Comparison of ENCODE assay signal across 21 cellular contexts in the genomic region with DNA sequence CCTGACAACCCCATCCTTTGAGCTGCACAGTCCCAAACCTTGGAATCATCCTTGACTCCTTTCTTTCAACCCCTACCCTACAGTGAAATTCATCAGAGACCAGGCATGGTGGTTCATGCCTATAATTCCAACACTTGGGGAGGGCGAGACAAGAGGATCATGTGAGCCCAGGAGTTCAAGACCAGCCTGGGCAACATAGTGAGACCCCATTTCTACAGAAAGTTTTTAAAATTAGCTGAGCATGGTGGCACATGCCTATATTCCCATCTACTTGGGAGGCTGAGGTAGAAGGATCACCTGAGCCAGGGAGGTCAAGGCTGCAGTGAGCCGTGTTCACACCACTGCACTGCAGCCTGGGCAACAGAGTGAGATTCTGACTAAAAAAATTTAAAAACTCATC. TPM values are rescaled to one million over a fixed set of nuclear protein-coding genes. Genes with fewer than 3 reads are reported as not detected.
A peak's percentile ranks its signal among the peaks of the same experiment; 100 is the strongest.
DNase-seq lines count a peak whose midpoint lies in the region; ATAC-seq, FAIRE-seq and TF ChIP-seq lines count a peak whose summit lies in the region.
"Had no signal": no experiment of that assay in that cellular context is flagged by ENCODE, and none has a peak within 500 bp of the region (broad histone marks: within the 10 kb centered on the region; RNA-seq: fewer than 3 reads in every experiment).

No MANE protein-coding gene starts in this region.

- H3K4me1 ChIP-seq in HepG2 (ENCODE audit: insufficient read depth, low read length) (peaks cover 26% of the 10 kb centered on the region), right lobe of liver (peaks cover 0 to 20% (median 10%) of the 10 kb centered on the region in 4 donors), K562 (replicated peaks in 1 of 2; ENCODE audit: control insufficient read depth in 2 of 2, insufficient read depth in 2 of 2, low read length in 2 of 2) (peaks cover 8 to 16% of the 10 kb centered on the region in 2 experiments)

- H3K9me3 ChIP-seq in HepG2 (ENCODE audit: low read length) (no peaks in the 10 kb centered on the region), right lobe of liver (no peaks in the 10 kb centered on the region), K562 (replicated peaks; ENCODE audit: control insufficient read depth, insufficient read depth, low read depth, low read length) (no peaks in the 10 kb centered on the region)
- H3K9me3 ChIP-seq: A549; BLaER1 treated with 17β-estradiol and CSF1 and Interleukin-3, amounts not matched to agents 10 nM and 100 nM; Caco-2 had no signal

- TF ChIP-seq RAD21 in HepG2 (CRISPR knock-in tag; IDR thresholded peaks at IDR 0.05) (no peak), K562 (CRISPR knock-in tag; conservative IDR thresholded peaks at IDR 0.05 in 1 of 2, IDR thresholded peaks at IDR 0.05 in 1 of 2) (no peak)

- no peak overlapping the region for H2AFZ ChIP-seq in HepG2 (ENCODE audit: low read length)
- H2AFZ ChIP-seq in K562 (ENCODE audit: low read depth, low read length) = no peak overlapping the region

- intact Hi-C loops in HepG2 (cut with micrococcal nuclease; ENCODE audit: unreplicated experiment) (no loop called here), right lobe of liver (cut with DNase I) (no loop called here), K562 (cut with micrococcal nuclease) (no loop called here)

- H3K4me3 ChIP-seq in HepG2 (replicated peaks in 1 of 3; ENCODE audit: insufficient read depth in 1 of 3, low read depth in 2 of 3, low read length in 3 of 3) (no peak overlapping the region), right lobe of liver (no peak overlapping the region), K562 (no peak overlapping the region)
- H3K4me3 ChIP-seq: A549; BLaER1 treated with 17β-estradiol and CSF1 and Interleukin-3, amounts not matched to agents 10 nM and 100 nM had no signal

- no peaks in the 10 kb centered on the region; the same call in none of the 2 replicates for H4K20me1 ChIP-seq in HepG2 (ENCODE audit: insufficient read depth, low read length)
- H4K20me1 ChIP-seq in K562 (replicated peaks; ENCODE audit: control insufficient read depth, insufficient read depth, low read length) = no peaks in the 10 kb centered on the region

- TF ChIP-seq POLR2A in HepG2 (IDR thresholded peaks at IDR 0.05; ENCODE audit: insufficient read depth in 1 of 2, low read depth in 2 of 2, low read length in 2 of 2) (no peak), right lobe of liver (IDR thresholded peaks at IDR 0.05) (no peak), K562 (conservative IDR thresholded peaks at IDR 0.05) (no peak)

- H3K9me1 ChIP-seq in K562 (ENCODE audit: control insufficient read depth, insufficient read depth, low read length) = no peaks in the 10 kb centered on the region

- H3K36me3 ChIP-seq in HepG2 (replicated peaks in 1 of 2; ENCODE audit: control insufficient read depth in 1 of 2, insufficient read depth in 2 of 2, low read length in 2 of 2) (peaks cover 0 to 6% of the 10 kb centered on the region in 2 experiments; a peak in 2 of 5 replicates), right lobe of liver (no peaks in the 10 kb centered on the region), K562 (ENCODE audit: control insufficient read depth, insufficient read depth, low read length) (peaks cover 17% of the 10 kb centered on the region)

- in situ Hi-C loops in HepG2 (cut with HindIII; ENCODE audit: extremely low pct_ligation_motif_present, low pct_unique_long_range_greater_than_20kb) (no loop called here), K562 (cut with MboI) (no loop called here)

- H3K9ac ChIP-seq in HepG2 (ENCODE audit: insufficient read depth, low read depth, low read length) (no peak overlapping the region), K562 (ENCODE audit: insufficient read depth in 1 of 2, low read depth in 2 of 2, low read length in 2 of 2) (no peak overlapping the region)
- H3K9ac ChIP-seq: BLaER1 treated with 17β-estradiol and CSF1 and Interleukin-3, amounts not matched to agents 10 nM and 100 nM had no signal

- H3K4me2 ChIP-seq in HepG2 (ENCODE audit: low read depth, low read length) (no peak overlapping the region), K562 (ENCODE audit: insufficient read depth, low read length) (no peak overlapping the region)
- H3K4me2 ChIP-seq: A549; BLaER1 treated with 17β-estradiol and CSF1 and Interleukin-3, amounts not matched to agents 10 nM and 100 nM had no signal

- 100% methylated on average over 2 of the region's 2 CpGs for WGBS in HepG2 (ENCODE audit: low lambda C conversion rate)
- 55% methylated on average over 1 of the region's 2 CpGs for WGBS in right lobe of liver (ENCODE audit: insufficient coverage, low coverage, low lambda C conversion rate, missing lambda C conversion rate)
- 92% methylated on average over 2 of the region's 2 CpGs for WGBS in K562 (ENCODE audit: insufficient coverage, low coverage, missing lambda C conversion rate)

- no peak for FAIRE-seq in HepG2 (lab: Jason Lieb, UNC)
- no peak for FAIRE-seq in K562 (lab: Jason Lieb, UNC)
- FAIRE-seq: A549, D721Med, G401.6, GM12891, GM19239 had no signal

- CTCF ChIA-PET in HepG2 (lab: Yijun Ruan, JAX; ENCODE audit: low intra/inter-chr PET ratio, low total read pairs) = no interaction called here
- CTCF ChIA-PET in K562 (lab: Yijun Ruan, JAX; ENCODE audit: low intra/inter-chr PET ratio) = no interaction called here

- no peak for ATAC-seq in HepG2
- ATAC-seq in right lobe of liver = no peak
- ATAC-seq in K562 = no peak
- ATAC-seq in GM21381 (IDR thresholded peaks at IDR 0.05; ENCODE audit: unreplicated experiment) = no peak
- ATAC-seq: A549; CD8-positive, alpha-beta T cell had no signal

- no peaks in the 10 kb centered on the region for H3K27me3 ChIP-seq in HepG2 (ENCODE audit: control insufficient read depth in 1 of 2, insufficient read depth in 2 of 2, low read length in 2 of 2)
- H3K27me3 ChIP-seq in right lobe of liver = no peaks in the 10 kb centered on the region
- H3K27me3 ChIP-seq in K562 (ENCODE audit: control insufficient read depth in 2 of 2, insufficient read depth in 2 of 2, low read length in 2 of 2) = no peaks in the 10 kb centered on the region
- H3K27me3 ChIP-seq: BLaER1 treated with 17β-estradiol and CSF1 and Interleukin-3, amounts not matched to agents 10 nM and 100 nM had no signal

- POLR2A ChIA-PET in HepG2 (lab: Yijun Ruan, JAX) = no interaction called here
- POLR2A ChIA-PET in K562 (lab: Yijun Ruan, JAX) = interaction anchor here (1.6 to 2.2 kb wide), 2 partner anchors 9 to 33 kb away, joined by 6 to 11 read pairs; no protein-coding TSS in a partner anchor

- H3K27ac ChIP-seq in HepG2 (ENCODE audit: extremely low read length, insufficient read depth, low read length) (no peak overlapping the region), right lobe of liver (peak overlapping the region in 1 of 3 donors; percentile 56), K562 (ENCODE audit: extremely low read depth, low read depth, low read length) (no peak overlapping the region)
- H3K27ac ChIP-seq: 22Rv1; A549; BLaER1 treated with 17β-estradiol and CSF1 and Interleukin-3, amounts not matched to agents 10 nM and 100 nM; C4-2B had no signal

- H3K79me2 ChIP-seq in HepG2 (ENCODE audit: insufficient read depth, low read length) (peaks cover 82% of the 10 kb centered on the region), K562 (ENCODE audit: control insufficient read depth, insufficient read depth, low read length) (peaks cover 72% of the 10 kb centered on the region)

- BruUV-seq in HepG2 (replicated peaks; lab: Mats Ljungman, UMichigan) (no TSS peak), K562 (replicated peaks; lab: Mats Ljungman, UMichigan) (no TSS peak)

- TF ChIP-seq CTCF in HepG2 (CRISPR knock-in tag; IDR thresholded peaks at IDR 0.05) (no peak), right lobe of liver (IDR thresholded peaks at IDR 0.05) (no peak), K562 (IDR thresholded peaks at IDR 0.05 in 2 of 3, conservative IDR thresholded peaks at IDR 0.05 in 1 of 3; ENCODE audit: insufficient read depth in 2 of 3, low read depth in 1 of 3, low read length in 3 of 3) (no peak)

- DNase-seq in HepG2 (ENCODE audit: low spot score) (no peak), right lobe of liver (no peak), K562 (ENCODE audit: extremely low read depth in 1 of 4, low spot score in 3 of 4) (no peak), mesenteric fat pad (ENCODE audit: low spot score) (peak; percentile 3), NCI-H2227 (lab: John Stamatoyannopoulos, UW; ENCODE audit: unreplicated experiment) (no peak)
- DNase-seq: AML-193; Caco-2; Calu3; CD4-positive, alpha-beta T cell; CD8-positive, alpha-beta T cell; DMS79 treated with DMSO at 0.1 percent for 48 hours; GF-D8 had no signal

- no peak for TF ChIP-seq EP300 in HepG2 (IDR thresholded peaks at IDR 0.05; ENCODE audit: low read depth in 2 of 2, low read length in 2 of 2)
- no peak for TF ChIP-seq EP300 in HepG2 (CRISPR knock-in tag; IDR thresholded peaks at IDR 0.05; ENCODE audit: borderline replicate concordance)
- no peak for TF ChIP-seq EP300 in K562 (IDR thresholded peaks at IDR 0.05; ENCODE audit: low read length)

RNA-seq across cellular contexts. Expression of a gene that starts 34.5 kb away (rescaled TPM):
- total RNA-seq in HepG2 (2016; rRNA removed; fragmentation: Illumina TruSeq; extraction: Trizol) = 18.6 and 21.9 TPM in 2 replicates
- 254 and 312 TPM in 2 replicates for total RNA-seq in HepG2 (2016; cell fraction: cytosol; rRNA removed; fragmentation: Illumina TruSeq; extraction: Trizol; ENCODE audit: low read depth)
- 13.9 and 17.5 TPM in 2 replicates for total RNA-seq in HepG2 (2016; cell fraction: insoluble cytoplasmic fraction; rRNA removed; fragmentation: Illumina TruSeq; extraction: Trizol)
- 58.9 and 60.2 TPM in 2 replicates for total RNA-seq in HepG2 (2016; cell fraction: membrane; rRNA removed; fragmentation: Illumina TruSeq; extraction: Trizol)
- total RNA-seq in HepG2 (2016; cell fraction: nucleus; rRNA removed; fragmentation: Illumina TruSeq; extraction: Trizol) = 39.1 and 43.0 TPM in 2 replicates
- 15.9 and 18.3 TPM in 2 replicates for polyA plus RNA-seq in HepG2 (2011; rRNA removed)
- polyA plus RNA-seq in HepG2 (2011; cell fraction: cytosol; rRNA removed) = 7.2 and 7.4 TPM in 2 replicates
- polyA plus RNA-seq in HepG2 (2011; cell fraction: nucleus; rRNA removed) = 66.9 and 79.6 TPM in 2 replicates
- polyA plus RNA-seq in HepG2 (2012) = 42.4 and 45.9 TPM in 2 replicates
- polyA plus RNA-seq in HepG2 (2016; cell fraction: cytosol; fragmentation: Illumina TruSeq; extraction: Trizol; ENCODE audit: low read depth) = 1.7 and 2.2 TPM in 2 replicates
- 11.9 and 19.5 TPM in 2 replicates for polyA plus RNA-seq in HepG2 (2016; cell fraction: insoluble cytoplasmic fraction; fragmentation: Illumina TruSeq; extraction: Trizol; ENCODE audit: low read depth)
- 5.0 and 7.3 TPM in 2 replicates for polyA plus RNA-seq in HepG2 (2016; cell fraction: membrane; fragmentation: Illumina TruSeq; extraction: Trizol; ENCODE audit: low read depth)
- 58.3 and 59.3 TPM in 2 replicates for polyA plus RNA-seq in HepG2 (2016; cell fraction: nucleus; fragmentation: Illumina TruSeq; extraction: Trizol; ENCODE audit: insufficient read depth, low read depth)
- polyA minus RNA-seq in HepG2 (2011; rRNA and poly(A)+ RNA removed; ENCODE audit: low replicate concordance) = 39.2 and 98.5 TPM in 2 replicates
- 79.8 and 99.4 TPM in 2 replicates for polyA minus RNA-seq in HepG2 (2011; cell fraction: cytosol; rRNA and poly(A)+ RNA removed)
- polyA minus RNA-seq in HepG2 (2011; cell fraction: nucleus; rRNA and poly(A)+ RNA removed) = 178 and 188 TPM in 2 replicates
- total RNA-seq in right lobe of liver = 10 to 100 TPM; 17.5 to 38.4 (median 25.0) TPM
- 171 and 273 TPM in 2 replicates for total RNA-seq in K562 (2011; cell fraction: chromatin; rRNA removed; ENCODE audit: low replicate concordance)
- 61.4 and 68.2 TPM in 2 replicates for total RNA-seq in K562 (2011; cell fraction: nucleolus; rRNA removed)
- 135 and 159 TPM in 2 replicates for total RNA-seq in K562 (2011; cell fraction: nucleoplasm; rRNA removed)
- 14.2 and 14.4 TPM in 2 replicates for total RNA-seq in K562 (2014; rRNA removed)
- 13.4 and 14.6 TPM in 2 replicates for total RNA-seq in K562 (2014; rRNA removed; fragmentation: Illumina TruSeq; extraction: Trizol)
- 12.9 and 14.2 TPM in 2 replicates for total RNA-seq in K562 (2015; rRNA removed; fragmentation: Illumina TruSeq; extraction: Trizol)
- 40.2 and 51.5 TPM in 2 replicates for total RNA-seq in K562 (2021)
- 5.3 and 8.3 TPM in 2 replicates for polyA plus RNA-seq in K562 (2011; rRNA removed)
- 5.1 and 11.3 TPM in 2 replicates for polyA plus RNA-seq in K562 (2011; cell fraction: cytosol; rRNA removed)
- 35.9 and 36.4 TPM in 2 replicates for polyA plus RNA-seq in K562 (2011; cell fraction: nucleus; rRNA removed)
- polyA plus RNA-seq in K562 (2012) = 22.1 and 24.3 TPM in 2 replicates
- 21.1 and 25.2 TPM in 2 replicates for polyA plus RNA-seq in K562 (2014; fragmentation: Illumina TruSeq; extraction: Trizol)
- polyA plus RNA-seq in K562 (2014; fragmentation: Nextera tagmentation; extraction: Ambion mirVana) = 1 to 10 TPM; 3.0 to 5.4 TPM
- polyA plus RNA-seq in K562 (2014; rRNA removed) = 8.0 and 22.3 TPM in 2 replicates
- polyA minus RNA-seq in K562 (2011; rRNA and poly(A)+ RNA removed) = 55.5 and 81.8 TPM in 2 replicates
- polyA minus RNA-seq in K562 (2011; cell fraction: cytosol; rRNA and poly(A)+ RNA removed) = 45.2 and 50.4 TPM in 2 replicates
- polyA minus RNA-seq in K562 (2011; cell fraction: nucleus; rRNA and poly(A)+ RNA removed) = 32.6 and 64.3 TPM in 2 replicates
- total RNA-seq in mesenteric fat pad = 120 TPM
